ENCODE assay signal across 19 cellular contexts in genomic region chr17:82085931-82086764, GRCh38.
"Had no signal": no experiment of that assay in that cellular context is flagged by ENCODE, and none has a peak within 500 bp of the region (broad histone marks: within the 10 kb centered on the region; RNA-seq: fewer than 3 reads in every experiment).

No MANE protein-coding gene starts in this region.

- FAIRE-seq: frontal cortex, urothelium cell line had no signal

- H3K4me3 ChIP-seq: dorsolateral prefrontal cortex, heart right ventricle, ovary, right lobe of liver, suprapubic skin, thyroid gland had no signal

- ATAC-seq: esophagus mucosa; heart right ventricle; naive thymus-derived CD8-positive, alpha-beta T cell; stimulated activated effector memory CD8-positive, alpha-beta T cell treated with anti-CD3 and anti-CD28 coated beads, Interleukin-12 subunit alpha, Interleukin-12 subunit beta, amount 100 ng/mL, for 72 hours; stimulated activated naive CD8-positive, alpha-beta T cell treated with anti-CD3 and anti-CD28 coated beads, Interleukin-15, Interleukin-2, amounts not matched to agents 100 U/mL and 50 U/mL, for 24 hours had no signal

- H3K27ac ChIP-seq: dorsolateral prefrontal cortex, heart right ventricle, ovary, right lobe of liver, suprapubic skin, thyroid gland had no signal

- H3K9me3 ChIP-seq: heart right ventricle, ovary, right lobe of liver, suprapubic skin, thyroid gland had no signal

- H3K27me3 ChIP-seq: dorsolateral prefrontal cortex, heart right ventricle, ovary, right lobe of liver, suprapubic skin, thyroid gland had no signal

- H3K36me3 ChIP-seq: ovary had no signal

- DNase-seq: cortex of kidney; dorsolateral prefrontal cortex; effector CD8-positive, alpha-beta T cell; hypothalamus; islet precursor cell; mammary epithelial cell; stimulated activated CD4-positive, alpha-beta T cell treated with anti-CD3 and anti-CD28 coated beads, Interleukin-4, amount 100 ng/mL, for 1 hour; stimulated activated CD8-positive, alpha-beta memory T cell treated with anti-CD3 and anti-CD28 coated beads, Interleukin-4, amount 100 ng/mL, for 48 hours; stimulated activated naive CD8-positive, alpha-beta T cell treated with anti-CD3 and anti-CD28 coated beads, Interleukin-15, Interleukin-2, amounts not matched to agents 100 U/mL and 50 U/mL, for 24 hours; thyroid gland had no signal

- H3K4me1 ChIP-seq: heart right ventricle, right lobe of liver, suprapubic skin, thyroid gland had no signal
